Comparison of ENCODE assay signal across 12 cellular contexts in genomic region chr15:51108933-51109550, GRCh38. TPM values are rescaled to one million over a fixed set of nuclear protein-coding genes. Genes with fewer than 3 reads are reported as not detected.
DNase-seq lines count a peak whose midpoint lies in the region; ATAC-seq and TF ChIP-seq lines count a peak whose summit lies in the region.
"Had no signal": no experiment of that assay in that cellular context is flagged by ENCODE, and none has a peak within 500 bp of the region (broad histone marks: within the 10 kb centered on the region; RNA-seq: fewer than 3 reads in every experiment).

No MANE protein-coding gene starts in this region.

- no peaks in the 10 kb centered on the region for H3K27me3 ChIP-seq in lower lobe of right lung (ENCODE audit: low read depth)
- H3K27me3 ChIP-seq in upper lobe of right lung: no peaks in the 10 kb centered on the region

- TF ChIP-seq CTCF in lower lobe of right lung (IDR thresholded peaks at IDR 0.05): no peak
- TF ChIP-seq CTCF in upper lobe of right lung (IDR thresholded peaks at IDR 0.05): no peak

- H3K4me3 ChIP-seq in lower lobe of right lung (no peak overlapping the region), upper lobe of right lung (no peak overlapping the region)
- H3K4me3 ChIP-seq: skin epidermis had no signal

- H3K9me3 ChIP-seq in lower lobe of right lung (no peaks in the 10 kb centered on the region), upper lobe of right lung (no peaks in the 10 kb centered on the region)

- intact Hi-C loops in lower lobe of right lung (cut with DNase I) (no loop called here), upper lobe of right lung (cut with DNase I) (no loop called here)

- H3K36me3 ChIP-seq in lower lobe of right lung (no peaks in the 10 kb centered on the region), upper lobe of right lung (no peaks in the 10 kb centered on the region)

- H3K27ac ChIP-seq in epithelial cell of prostate (peak overlapping the region; percentile 39), lower lobe of right lung (peak overlapping the region; percentile 47), upper lobe of right lung (peak overlapping the region; percentile 40)

- peak; percentile 65 to 70 for ATAC-seq in lower lobe of right lung
- peak; percentile 58 for ATAC-seq in upper lobe of right lung
- ATAC-seq in GM21360 (IDR thresholded peaks at IDR 0.05; ENCODE audit: unreplicated experiment): no peak

- peaks cover 6% of the 10 kb centered on the region for H3K4me1 ChIP-seq in lower lobe of right lung
- H3K4me1 ChIP-seq in upper lobe of right lung: peaks cover 3% of the 10 kb centered on the region

- peak; percentile 98 for DNase-seq in LHCN-M2 (ENCODE audit: low read depth)
- no peak for DNase-seq in epithelial cell of prostate (ENCODE audit: low read depth, low spot score)
- no peak for DNase-seq in lower lobe of right lung
- no peak for DNase-seq in upper lobe of right lung
- no peak for DNase-seq in cerebellar nuclear complex (lab: John Stamatoyannopoulos, UW)
- no peak for DNase-seq in SW480 (ENCODE audit: low spot score)
- DNase-seq: DMS153, mesendoderm, NCI-H2029 treated with DMSO at 0.1 percent for 48 hours had no signal

RNA-seq across cellular contexts. Expression of gene TNFAIP8L3, which starts 14.3 kb away (rescaled TPM):
- total RNA-seq in LHCN-M2 (2014; rRNA removed) (141 and 162 TPM in 2 replicates), lower lobe of right lung (10.4 TPM), upper lobe of right lung (10.9 TPM)
- 18.4 TPM for polyA plus RNA-seq in LHCN-M2 (2012)
- polyA plus RNA-seq: IgD-negative memory B cell had no signal

Comparison
In these comparisons a context has a peak if more than half of its experiments do, and no peak if none do; other contexts are left out.
1. RNA of gene TNFAIP8L3, which starts 14.3 kb away (total RNA-seq): 141 to 162 TPM in LHCN-M2; 10.9 TPM in upper lobe of right lung (single experiment) and 10.4 TPM in lower lobe of right lung (single experiment); every median in the first group is over 10 times any median in the second.
2. Peak in every context shown above with its lines, with median percentiles within 50 percentile points of each other: H3K27ac ChIP-seq.